1 cellular context compared by ENCODE assay signal in the genomic region with DNA sequence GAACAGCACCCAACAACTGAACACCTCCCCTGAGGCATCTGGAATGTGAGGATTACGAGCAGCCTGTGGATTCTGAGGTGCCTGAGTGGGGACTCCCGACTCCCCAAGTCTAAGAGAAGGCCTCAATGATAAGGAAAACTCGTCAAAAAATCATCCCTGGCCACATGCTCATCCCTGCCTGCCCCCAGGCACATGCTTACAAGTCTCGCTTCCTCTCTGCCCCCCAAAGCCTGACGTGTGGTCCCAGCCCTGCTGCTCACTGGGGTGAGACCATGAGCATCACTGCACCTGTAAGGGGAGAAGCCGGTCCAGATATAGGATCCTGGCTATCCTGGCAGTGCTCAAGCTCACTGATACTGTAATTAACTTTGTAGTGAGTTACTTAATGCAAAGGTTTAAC.
A peak's percentile ranks its signal among the peaks of the same experiment; 100 is the strongest.
TF ChIP-seq lines count a peak whose summit lies in the region.

No MANE protein-coding gene starts in this region.

TF ChIP-seq in GM12878, 131 proteins besides CTCF, POLR2A, EP300 and RAD21:
- peak; percentile 37; the same call in 1 of the 2 replicates for TF ChIP-seq SPI1 (IDR thresholded peaks at IDR 0.05; ENCODE audit: borderline replicate concordance, insufficient read depth, low read depth, low read length)
- no peak for TF ChIP-seq ZNF274 (IDR thresholded peaks at IDR 0.05; ENCODE audit: insufficient read depth, insufficient read length)
TF ChIP-seq in GM12878: peak in this region for 1.
